In the genomic region with DNA sequence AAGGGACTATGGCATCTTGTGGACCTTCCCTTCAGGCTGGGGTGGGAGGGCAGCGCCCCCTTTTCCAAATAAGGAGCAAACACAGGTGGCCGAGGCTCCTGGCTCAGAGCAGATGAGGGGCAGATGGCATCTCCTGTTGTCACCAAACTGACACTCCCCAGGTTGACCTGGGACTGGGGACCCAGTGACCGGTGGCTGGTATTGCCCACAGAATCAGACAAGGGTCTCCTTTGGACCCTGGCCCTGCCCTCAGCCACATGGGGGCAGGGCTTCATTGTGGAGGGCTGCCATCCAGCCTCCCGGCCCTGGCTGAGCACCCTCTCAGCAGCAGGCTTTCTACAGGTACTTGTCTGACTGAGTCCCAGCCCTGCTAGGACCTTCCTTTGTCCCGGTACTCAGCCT, we compare ENCODE assay signal across 1 cellular context.
TF ChIP-seq lines count a peak whose summit lies in the region.

No MANE protein-coding gene starts in this region.

TF ChIP-seq in GM12878, 131 proteins besides CTCF, POLR2A, EP300 and RAD21:
- TF ChIP-seq KLF5 (IDR thresholded peaks at IDR 0.05; ENCODE audit: partially characterized antibody) (no peak), STAT3 (IDR thresholded peaks at IDR 0.05; ENCODE audit: low read depth, low read length) (no peak), LARP7 (IDR thresholded peaks at IDR 0.05) (no peak), IKZF1 (conservative IDR thresholded peaks at IDR 0.05) (no peak), SP1 (IDR thresholded peaks at IDR 0.05; ENCODE audit: low read depth, low read length) (no peak), CHD1 (IDR thresholded peaks at IDR 0.05; ENCODE audit: low read depth, low read length) (no peak), ZNF24 (IDR thresholded peaks at IDR 0.05) (no peak), JUNB (IDR thresholded peaks at IDR 0.05) (no peak)
- TF ChIP-seq, protein P1, sequence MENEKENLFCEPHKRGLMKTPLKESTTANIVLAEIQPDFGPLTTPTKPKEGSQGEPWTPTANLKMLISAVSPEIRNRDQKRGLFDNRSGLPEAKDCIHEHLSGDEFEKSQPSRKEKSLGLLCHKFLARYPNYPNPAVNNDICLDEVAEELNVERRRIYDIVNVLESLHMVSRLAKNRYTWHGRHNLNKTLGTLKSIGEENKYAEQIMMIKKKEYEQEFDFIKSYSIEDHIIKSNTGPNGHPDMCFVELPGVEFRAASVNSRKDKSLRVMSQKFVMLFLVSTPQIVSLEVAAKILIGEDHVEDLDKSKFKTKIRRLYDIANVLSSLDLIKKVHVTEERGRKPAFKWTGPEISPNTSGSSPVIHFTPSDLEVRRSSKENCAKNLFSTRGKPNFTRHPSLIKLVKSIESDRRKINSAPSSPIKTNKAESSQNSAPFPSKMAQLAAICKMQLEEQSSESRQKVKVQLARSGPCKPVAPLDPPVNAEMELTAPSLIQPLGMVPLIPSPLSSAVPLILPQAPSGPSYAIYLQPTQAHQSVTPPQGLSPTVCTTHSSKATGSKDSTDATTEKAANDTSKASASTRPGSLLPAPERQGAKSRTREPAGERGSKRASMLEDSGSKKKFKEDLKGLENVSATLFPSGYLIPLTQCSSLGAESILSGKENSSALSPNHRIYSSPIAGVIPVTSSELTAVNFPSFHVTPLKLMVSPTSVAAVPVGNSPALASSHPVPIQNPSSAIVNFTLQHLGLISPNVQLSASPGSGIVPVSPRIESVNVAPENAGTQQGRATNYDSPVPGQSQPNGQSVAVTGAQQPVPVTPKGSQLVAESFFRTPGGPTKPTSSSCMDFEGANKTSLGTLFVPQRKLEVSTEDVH (IDR thresholded peaks at IDR 0.05; ENCODE audit: low read depth, partially characterized antibody), result no peak
